ENCODE assay signal across 14 cellular contexts in the genomic region with DNA sequence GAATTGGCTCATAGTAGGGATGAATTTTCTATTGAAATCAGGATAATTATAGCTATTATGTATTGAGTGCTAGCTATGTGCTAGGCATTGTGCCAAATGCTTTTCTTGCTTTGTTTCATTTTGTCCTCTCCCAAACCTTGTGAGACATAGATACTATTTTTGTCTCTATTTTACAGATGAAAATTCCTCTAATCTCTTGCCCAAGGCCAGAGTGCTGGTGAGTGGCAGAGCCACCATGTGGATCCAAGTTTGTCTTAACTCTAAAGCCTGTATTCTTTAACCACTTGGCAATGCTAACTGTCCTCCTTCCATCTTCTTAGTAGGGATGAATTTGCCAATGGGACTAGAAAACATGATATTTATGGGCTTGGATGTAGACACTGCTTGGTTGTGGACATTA.
"Had no signal": no experiment of that assay in that cellular context is flagged by ENCODE, and none has a peak within 500 bp of the region (broad histone marks: within the 10 kb centered on the region; RNA-seq: fewer than 3 reads in every experiment).

No MANE protein-coding gene starts in this region.

- H3K4me1 Mint-ChIP-seq: WTC11 had no signal

- H3K9me3 Mint-ChIP-seq: stimulated activated memory B cell treated with anti-CD40 and anti-IgM and Interleukin-4, amounts not matched to agents 10 μg/mL and 1 μg/mL and 100 μg/mL, for 72 hours; WTC11 had no signal

- ATAC-seq: stimulated activated memory B cell treated with anti-CD40 and anti-IgM and Interleukin-4, amounts not matched to agents 10 μg/mL and 1 μg/mL and 100 μg/mL, for 72 hours; WTC11 had no signal

- H3K27ac Mint-ChIP-seq: naive B cell; stimulated activated memory B cell treated with anti-CD40 and anti-IgM and Interleukin-4, amounts not matched to agents 10 μg/mL and 1 μg/mL and 100 μg/mL, for 72 hours; WTC11 had no signal

- H3K9me3 ChIP-seq: ascending aorta, pancreas, tibial artery, vagina had no signal

- H3K4me3 ChIP-seq: ascending aorta, pancreas, tibial artery, vagina had no signal

- H3K4me1 ChIP-seq: ascending aorta, tibial artery, vagina had no signal

- FAIRE-seq: islet of Langerhans, TTC549 had no signal

- H3K27me3 Mint-ChIP-seq: naive B cell; stimulated activated memory B cell treated with anti-CD40 and anti-IgM and Interleukin-4, amounts not matched to agents 10 μg/mL and 1 μg/mL and 100 μg/mL, for 72 hours had no signal

- H3K36me3 Mint-ChIP-seq: naive B cell; stimulated activated memory B cell treated with anti-CD40 and anti-IgM and Interleukin-4, amounts not matched to agents 10 μg/mL and 1 μg/mL and 100 μg/mL, for 72 hours; WTC11 had no signal

- H3K4me3 Mint-ChIP-seq: stimulated activated memory B cell treated with anti-CD40 and anti-IgM and Interleukin-4, amounts not matched to agents 10 μg/mL and 1 μg/mL and 100 μg/mL, for 72 hours; WTC11 had no signal

- H3K27me3 ChIP-seq: ascending aorta, pancreas, tibial artery, vagina had no signal

- H3K27ac ChIP-seq: ascending aorta, pancreas, tibial artery, vagina had no signal

- H3K36me3 ChIP-seq: ascending aorta, pancreas, tibial artery, vagina had no signal

- DNase-seq: activated CD4-positive, alpha-beta T cell treated with anti-CD3 and anti-CD28 coated beads for 48 hours; activated naive CD4-positive, alpha-beta T cell treated with Interleukin-2 at 50 U/mL for 16 hours; effector CD4-positive, alpha-beta T cell; mammary epithelial cell; naive B cell; pancreas; stimulated activated CD4-positive, alpha-beta T cell treated with anti-CD3 and anti-CD28 coated beads, Interleukin-2, amount 100 ng/mL, for 48 hours; tibial artery had no signal
